Comparison of ENCODE assay signal across 23 cellular contexts in the genomic region with DNA sequence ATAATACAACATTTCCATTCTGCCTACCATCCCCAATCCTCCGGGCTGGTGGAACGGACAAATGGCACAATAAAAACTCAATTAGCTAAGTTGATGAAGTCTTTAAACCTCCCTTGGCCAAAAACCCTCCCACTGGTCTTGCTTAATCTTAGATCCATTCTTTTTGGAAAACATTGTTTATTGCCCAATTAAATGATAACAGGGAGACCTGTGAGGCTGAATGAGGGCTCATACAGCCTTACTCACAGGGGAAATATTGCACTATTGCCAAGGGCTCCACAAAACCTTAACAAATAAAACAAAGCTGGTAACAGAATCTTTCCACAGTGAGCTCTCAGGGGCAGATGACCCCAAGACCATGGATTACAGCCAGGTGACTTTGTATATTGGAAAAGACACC.
"Had no signal": no experiment of that assay in that cellular context is flagged by ENCODE, and none has a peak within 500 bp of the region (broad histone marks: within the 10 kb centered on the region; RNA-seq: fewer than 3 reads in every experiment).

No MANE protein-coding gene starts in this region.

- H3K27ac Mint-ChIP-seq: effector memory CD8-positive, alpha-beta T cell; endodermal cell; mesothelial cell of epicardium; naive thymus-derived CD4-positive, alpha-beta T cell; natural killer cell had no signal

- H3K4me1 Mint-ChIP-seq: endodermal cell; mesothelial cell of epicardium; naive thymus-derived CD4-positive, alpha-beta T cell; natural killer cell had no signal

- DNase-seq: dermis blood vessel endothelial cell; effector CD8-positive, alpha-beta T cell; effector memory CD8-positive, alpha-beta T cell; endodermal cell; erythroblast; esophagus squamous epithelium; foreskin fibroblast; foreskin melanocyte; gastrocnemius medialis; glutamatergic neuron; head of caudate nucleus; heart right ventricle; hippocampal formation; left cardiac atrium; left lung; left ventricle myocardium superior; lower lobe of right lung; mesenchymal stem cell; naive thymus-derived CD4-positive, alpha-beta T cell; natural killer cell had no signal

- H3K4me3 Mint-ChIP-seq: effector memory CD8-positive, alpha-beta T cell; endodermal cell; mesothelial cell of epicardium; naive thymus-derived CD4-positive, alpha-beta T cell; natural killer cell had no signal

- H3K4me3 ChIP-seq: coronary artery, esophagus squamous epithelium, gastrocnemius medialis, heart right ventricle, left lung, lower lobe of right lung had no signal

- H3K36me3 Mint-ChIP-seq: mesothelial cell of epicardium, natural killer cell had no signal

- H3K27me3 ChIP-seq: gastrocnemius medialis had no signal

- H3K27ac ChIP-seq: coronary artery, epithelial cell of prostate, esophagus squamous epithelium, gastrocnemius medialis, heart right ventricle, left lung, lower lobe of right lung had no signal

- H3K9me3 Mint-ChIP-seq: effector memory CD8-positive, alpha-beta T cell; mesothelial cell of epicardium; natural killer cell had no signal
